Comparison of ENCODE assay signal across 1 cellular context in genomic region chr16:75529959-75530358, GRCh38.
TF ChIP-seq lines count a peak whose summit lies in the region.

No MANE protein-coding gene starts in this region.

TF ChIP-seq in K562, 482 proteins besides CTCF, POLR2A, EP300 and RAD21:
- no peak for TF ChIP-seq CEBPB (tag; IDR thresholded peaks at IDR 0.05)
- no peak for TF ChIP-seq RBM25 (IDR thresholded peaks at IDR 0.05; ENCODE audit: low read depth, low read length, severe bottlenecking)
- peak in 1 of 2 experiments; percentile 44 for TF ChIP-seq E2F6 (IDR thresholded peaks at IDR 0.05; ENCODE audit: borderline replicate concordance in 1 of 2, extremely low read depth in 1 of 2, insufficient read depth in 1 of 2, insufficient read length in 1 of 2, low read depth in 1 of 2, low read length in 1 of 2, poor library complexity in 1 of 2, severe bottlenecking in 1 of 2)
- TF ChIP-seq ZC3H4 (CRISPR knock-in tag; IDR thresholded peaks at IDR 0.05; ENCODE audit: borderline replicate concordance), result 0 out of 2 replicates have a peak, but pooled peaks have one; percentile 51
